ENCODE assay signal across 12 cellular contexts in genomic region chr1:116345830-116346229, GRCh38. TPM values are rescaled to one million over a fixed set of nuclear protein-coding genes. Genes with fewer than 3 reads are reported as not detected.
DNase-seq lines count a peak whose midpoint lies in the region; ATAC-seq and TF ChIP-seq lines count a peak whose summit lies in the region.
"Had no signal": no experiment of that assay in that cellular context is flagged by ENCODE, and none has a peak within 500 bp of the region (broad histone marks: within the 10 kb centered on the region; RNA-seq: fewer than 3 reads in every experiment).

No MANE protein-coding gene starts in this region.

- no peak for TF ChIP-seq CTCF in left ventricle myocardium inferior (IDR thresholded peaks at IDR 0.05; ENCODE audit: borderline replicate concordance)

- H3K4me1 ChIP-seq in left ventricle myocardium inferior = peaks cover 22% of the 10 kb centered on the region
- H3K4me1 ChIP-seq: uterus had no signal

- H3K9me3 ChIP-seq in left ventricle myocardium inferior (replicated peaks) = no peaks in the 10 kb centered on the region
- H3K9me3 ChIP-seq: uterus had no signal

- CTCF ChIA-PET in activated naive CD4-positive, alpha-beta T cell treated with anti-CD3 and anti-CD28 coated beads for 36 hours (lab: Charles Lee) = interaction anchor here (0.6 kb wide), 1 partner anchor 140 kb away, joined by 3 read pairs; no protein-coding TSS in a partner anchor

- no peaks in the 10 kb centered on the region for H3K9me3 Mint-ChIP-seq in activated naive CD4-positive, alpha-beta T cell treated with anti-CD3 and anti-CD28 coated beads for 36 hours

- no peak overlapping the region for H3K4me3 Mint-ChIP-seq in activated naive CD4-positive, alpha-beta T cell treated with anti-CD3 and anti-CD28 coated beads for 36 hours

- H3K27ac Mint-ChIP-seq in activated naive CD4-positive, alpha-beta T cell treated with anti-CD3 and anti-CD28 coated beads for 36 hours = peak overlapping the region; percentile 22

- no peak overlapping the region for H3K27ac ChIP-seq in left ventricle myocardium inferior (replicated peaks)
- H3K27ac ChIP-seq: uterus had no signal

- intact Hi-C loops in left ventricle myocardium superior (cut with micrococcal nuclease) = no loop called here
- intact Hi-C loops in left ventricle myocardium inferior (cut with micrococcal nuclease) = no loop called here
- intact Hi-C loops in activated naive CD4-positive, alpha-beta T cell treated with anti-CD3 and anti-CD28 coated beads for 36 hours (cut with micrococcal nuclease) = no loop called here

- H3K27me3 ChIP-seq in left ventricle myocardium inferior (ENCODE audit: low read depth) = no peaks in the 10 kb centered on the region
- H3K27me3 ChIP-seq: uterus had no signal

- no peaks in the 10 kb centered on the region for H3K36me3 ChIP-seq in left ventricle myocardium inferior
- H3K36me3 ChIP-seq: uterus had no signal

- no peaks in the 10 kb centered on the region for H3K36me3 Mint-ChIP-seq in activated naive CD4-positive, alpha-beta T cell treated with anti-CD3 and anti-CD28 coated beads for 36 hours (ENCODE audit: low read depth)

- ATAC-seq in left ventricle myocardium superior (peak; percentile 89), HG02610 (IDR thresholded peaks at IDR 0.05; ENCODE audit: unreplicated experiment) (no peak)

- H3K27me3 Mint-ChIP-seq in activated naive CD4-positive, alpha-beta T cell treated with anti-CD3 and anti-CD28 coated beads for 36 hours (ENCODE audit: low read depth) = no peaks in the 10 kb centered on the region

- H3K4me3 ChIP-seq in left ventricle myocardium inferior = no peak overlapping the region
- H3K4me3 ChIP-seq: uterus had no signal

- peak; percentile 37 for DNase-seq in left ventricle myocardium superior
- DNase-seq in left ventricle myocardium inferior = no peak
- DNase-seq in NCI-H345 treated with DMSO at 0.1 percent for 48 hours (lab: John Stamatoyannopoulos, UW; ENCODE audit: unreplicated experiment) = peak; percentile 22
- DNase-seq in activated naive CD4-positive, alpha-beta T cell treated with anti-CD3 and anti-CD28 coated beads for 36 hours = peak; percentile 58
- DNase-seq in stimulated activated CD4-positive, alpha-beta T cell treated with anti-CD3 and anti-CD28 coated beads, TNF-alpha, amount 100 ng/mL, for 1 hour (ENCODE audit: low read depth in 3 of 3, low spot score in 1 of 3) = peak in 2 of 3 donors; percentile 4 to 15
- DNase-seq in occipital lobe (lab: John Stamatoyannopoulos, UW) = no peak
- DNase-seq in putamen (ENCODE audit: low spot score) = no peak
- DNase-seq: dermis blood vessel endothelial cell, hippocampal formation, OCI-M1, uterus had no signal

- H3K4me1 Mint-ChIP-seq in activated naive CD4-positive, alpha-beta T cell treated with anti-CD3 and anti-CD28 coated beads for 36 hours (ENCODE audit: low read depth) = peaks cover 74% of the 10 kb centered on the region

RNA-seq across cellular contexts. Expression of gene ATP1A1, which starts 27.2 kb away (rescaled TPM):
- total RNA-seq in left ventricle myocardium superior = 269 TPM
- total RNA-seq in left ventricle myocardium inferior = 230 TPM
- 100 to 1,000 TPM; 360 to 370 TPM for total RNA-seq in activated naive CD4-positive, alpha-beta T cell treated with anti-CD3 and anti-CD28 coated beads for 36 hours
- total RNA-seq in occipital lobe = 91.9 TPM

Comparison
In these comparisons a context has a peak if more than half of its experiments do, and no peak if none do; other contexts are left out.
1. DNase-seq: peak in left ventricle myocardium superior (single experiment), NCI-H345 treated with DMSO at 0.1 percent for 48 hours (single experiment), activated naive CD4-positive, alpha-beta T cell treated with anti-CD3 and anti-CD28 coated beads for 36 hours (single experiment) and stimulated activated CD4-positive, alpha-beta T cell treated with anti-CD3 and anti-CD28 coated beads, TNF-alpha, amount 100 ng/mL, for 1 hour (2 of 3); none in left ventricle myocardium inferior (single experiment), occipital lobe (single experiment) and putamen (single experiment).